Comparison of ENCODE assay signal across 1 cellular context in genomic region chr12:53268637-53269562, GRCh38.
TF ChIP-seq lines count a peak whose summit lies in the region.

No MANE protein-coding gene starts in this region.

TF ChIP-seq in A549, 52 proteins besides CTCF, POLR2A, EP300 and RAD21 (continued from another document):
- TF ChIP-seq REST (IDR thresholded peaks at IDR 0.05): no peak
- TF ChIP-seq CBX8 (IDR thresholded peaks at IDR 0.05): no peak
- no peak for TF ChIP-seq KDM1A (IDR thresholded peaks at IDR 0.05; ENCODE audit: low read depth)
